Comparison of ENCODE assay signal across 4 cellular contexts in genomic region chr12:96065776-96066175, GRCh38. TPM values are rescaled to one million over a fixed set of nuclear protein-coding genes. Genes with fewer than 3 reads are reported as not detected.
DNase-seq lines count a peak whose midpoint lies in the region; TF ChIP-seq lines count a peak whose summit lies in the region.
"Not testable (repeated sequence)": the region's sequence is repeated elsewhere in the genome, so short reads cannot be mapped to it uniquely, and the experiment has no call there.

No MANE protein-coding gene starts in this region.

- intact Hi-C loops in MCF 10A (cut with micrococcal nuclease) = not testable (repeated sequence)

- H3K36me3 ChIP-seq in BLaER1 treated with 17β-estradiol and CSF1 and Interleukin-3, amounts not matched to agents 10 nM and 100 nM; neural progenitor cell: not testable (repeated sequence)

- not testable (repeated sequence) for TF ChIP-seq CTCF in MCF 10A (IDR thresholded peaks at IDR 0.05; ENCODE audit: unreplicated experiment); neural crest cell (conservative IDR thresholded peaks at IDR 0.05); neural progenitor cell (IDR thresholded peaks at IDR 0.05)

- H3K9ac ChIP-seq in BLaER1 treated with 17β-estradiol and CSF1 and Interleukin-3, amounts not matched to agents 10 nM and 100 nM; neural progenitor cell: not testable (repeated sequence)

- H3K9me3 Mint-ChIP-seq in MCF 10A (ENCODE audit: unreplicated experiment); neural crest cell; neural progenitor cell: not testable (repeated sequence)

- not testable (repeated sequence) for DNase-seq in MCF 10A (ENCODE audit: unreplicated experiment); neural crest cell (ENCODE audit: low read depth, low spot score); neural progenitor cell (ENCODE audit: low spot score)

- H3K27me3 ChIP-seq in BLaER1 treated with 17β-estradiol and CSF1 and Interleukin-3, amounts not matched to agents 10 nM and 100 nM; neural progenitor cell: not testable (repeated sequence)

- H2AFZ ChIP-seq in neural progenitor cell (replicated peaks) = not testable (repeated sequence)

- not testable (repeated sequence) for H3K9me3 ChIP-seq in BLaER1 treated with 17β-estradiol and CSF1 and Interleukin-3, amounts not matched to agents 10 nM and 100 nM (replicated peaks in 1 of 11); neural progenitor cell (ENCODE audit: low read depth)

- POLR2A ChIA-PET in MCF 10A (lab: Yijun Ruan, JAX) = interaction anchor here (0.9 to 1.0 kb wide), 2 partner anchors 9 to 134 kb away, joined by 3 to 4 read pairs; no protein-coding TSS in a partner anchor

- not testable (repeated sequence) for H3K4me3 Mint-ChIP-seq in MCF 10A (ENCODE audit: unreplicated experiment); neural crest cell; neural progenitor cell

- not testable (repeated sequence) for BruUV-seq in MCF 10A (replicated peaks; lab: Mats Ljungman, UMichigan)

- CTCF ChIA-PET in MCF 10A (lab: Yijun Ruan, JAX) = interaction anchor here (0.5 to 4.7 kb wide), 9 partner anchors 21 to 451 kb away, joined by 3 to 54 read pairs (median 6); no protein-coding TSS in a partner anchor

- peaks cover 38 to 53% (median 46%) of the 10 kb centered on the region in 10 experiments for H3K4me1 ChIP-seq in BLaER1 treated with 17β-estradiol and CSF1 and Interleukin-3, amounts not matched to agents 10 nM and 100 nM
- not testable (repeated sequence) for H3K4me1 ChIP-seq in neural progenitor cell

- H4K20me1 ChIP-seq in BLaER1 treated with 17β-estradiol and CSF1 and Interleukin-3, amounts not matched to agents 10 nM and 100 nM; neural progenitor cell (ENCODE audit: low read depth): not testable (repeated sequence)

- peaks cover 10% of the 10 kb centered on the region for H3K4me1 Mint-ChIP-seq in MCF 10A (ENCODE audit: insufficient read depth, unreplicated experiment)
- not testable (repeated sequence) for H3K4me1 Mint-ChIP-seq in neural crest cell
- H3K4me1 Mint-ChIP-seq in neural progenitor cell = peaks cover 20% of the 10 kb centered on the region

- H3F3A ChIP-seq in neural progenitor cell (ENCODE audit: low read depth) = peaks cover 15% of the 10 kb centered on the region

- H3K27ac Mint-ChIP-seq in MCF 10A (ENCODE audit: low read depth, unreplicated experiment) (peak overlapping the region; percentile 17), neural crest cell (ENCODE audit: unreplicated experiment) (peak overlapping the region; percentile 68), neural progenitor cell (peak overlapping the region; percentile 58)

- H3K27me3 Mint-ChIP-seq in MCF 10A (ENCODE audit: insufficient read depth, unreplicated experiment); neural crest cell (ENCODE audit: low read depth); neural progenitor cell (ENCODE audit: insufficient read depth, low read depth): not testable (repeated sequence)

- not testable (repeated sequence) for H3K4me3 ChIP-seq in BLaER1 treated with 17β-estradiol and CSF1 and Interleukin-3, amounts not matched to agents 10 nM and 100 nM; neural progenitor cell

- peak overlapping the region in 6 of 11 experiments; percentile 58 to 80 (median 74); a peak in 6 of 22 replicates for H3K4me2 ChIP-seq in BLaER1 treated with 17β-estradiol and CSF1 and Interleukin-3, amounts not matched to agents 10 nM and 100 nM
- not testable (repeated sequence) for H3K4me2 ChIP-seq in neural progenitor cell

- H3K79me2 ChIP-seq in neural progenitor cell (ENCODE audit: low read depth) = not testable (repeated sequence)

- not testable (repeated sequence) for H3K27ac ChIP-seq in BLaER1 treated with 17β-estradiol and CSF1 and Interleukin-3, amounts not matched to agents 10 nM and 100 nM; neural progenitor cell

- not testable (repeated sequence) for H3K36me3 Mint-ChIP-seq in MCF 10A (ENCODE audit: insufficient read depth, unreplicated experiment); neural crest cell (ENCODE audit: low read depth); neural progenitor cell

RNA-seq across cellular contexts. Expression of gene LTA4H, which starts 30.4 kb away (rescaled TPM):
- total RNA-seq in MCF 10A (2022) = 52.3 and 66.0 TPM in 2 replicates
- total RNA-seq in neural crest cell = 85.5 and 91.7 TPM in 2 replicates
- total RNA-seq in neural progenitor cell (ENCODE audit: low replicate concordance) = 230 and 266 TPM in 2 replicates

Comparison
In these comparisons a context has a peak if more than half of its experiments do, and no peak if none do; other contexts are left out.
1. H3K27ac Mint-ChIP-seq: peak in every context shown above with its lines; median percentile 68 in neural crest cell; 58 in neural progenitor cell; 17 in MCF 10A.